8 cellular contexts compared by ENCODE assay signal in the genomic region with DNA sequence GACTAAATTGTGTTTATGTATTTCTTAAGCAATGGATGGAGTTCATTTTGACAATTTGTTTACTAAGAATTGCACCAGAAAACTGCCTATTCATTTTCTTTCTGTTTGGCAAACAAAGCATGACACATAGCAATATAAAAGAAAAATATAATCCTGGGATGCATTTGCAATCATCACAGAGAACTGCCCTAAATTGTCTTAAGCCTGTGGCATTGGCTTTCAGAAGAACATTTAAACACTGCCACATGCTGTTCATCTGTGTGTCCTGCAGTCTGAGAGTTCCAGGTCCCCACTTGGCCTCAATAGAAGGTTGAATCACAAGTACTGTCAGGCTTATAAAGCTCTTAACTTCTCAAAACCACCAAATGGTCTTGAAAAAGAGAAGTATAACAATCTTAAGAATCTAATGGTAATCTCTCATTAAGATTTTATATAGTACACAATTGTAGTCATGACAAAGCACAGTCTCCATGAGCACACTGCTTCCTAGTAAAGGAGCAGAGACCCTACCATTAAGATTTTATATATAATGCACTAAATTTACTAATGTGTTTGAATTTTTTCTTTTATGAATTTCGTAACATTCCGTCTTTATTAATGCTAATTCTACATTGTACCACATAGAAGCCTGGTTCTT. TPM values are rescaled to one million over a fixed set of nuclear protein-coding genes. Genes with fewer than 3 reads are reported as not detected.
DNase-seq lines count a peak whose midpoint lies in the region; ATAC-seq, FAIRE-seq and TF ChIP-seq lines count a peak whose summit lies in the region.

No MANE protein-coding gene starts in this region.

- no TSS peak for BruUV-seq in HepG2 (replicated peaks; lab: Mats Ljungman, UMichigan)

- no peak overlapping the region for H3K4me3 Mint-ChIP-seq in activated T-cell treated with anti-CD3 and anti-CD28 coated beads, Interleukin-2, amount 50 U/mL, for 24 hours
- H3K4me3 Mint-ChIP-seq in stimulated activated naive CD8-positive, alpha-beta T cell treated with anti-CD3 and anti-CD28 coated beads, Interleukin-15, amount 100 ng/mL, for 72 hours: no peak overlapping the region

- no peak overlapping the region for H3K27ac Mint-ChIP-seq in activated T-cell treated with anti-CD3 and anti-CD28 coated beads, Interleukin-2, amount 50 U/mL, for 24 hours
- no peak overlapping the region for H3K27ac Mint-ChIP-seq in stimulated activated naive CD8-positive, alpha-beta T cell treated with anti-CD3 and anti-CD28 coated beads, Interleukin-15, amount 100 ng/mL, for 72 hours

- H3K9me3 Mint-ChIP-seq in activated T-cell treated with anti-CD3 and anti-CD28 coated beads, Interleukin-2, amount 50 U/mL, for 24 hours: no peaks in the 10 kb centered on the region
- no peaks in the 10 kb centered on the region for H3K9me3 Mint-ChIP-seq in stimulated activated naive CD8-positive, alpha-beta T cell treated with anti-CD3 and anti-CD28 coated beads, Interleukin-15, amount 100 ng/mL, for 72 hours

- no peaks in the 10 kb centered on the region for H3K27me3 Mint-ChIP-seq in activated T-cell treated with anti-CD3 and anti-CD28 coated beads, Interleukin-2, amount 50 U/mL, for 24 hours
- H3K27me3 Mint-ChIP-seq in stimulated activated naive CD8-positive, alpha-beta T cell treated with anti-CD3 and anti-CD28 coated beads, Interleukin-15, amount 100 ng/mL, for 72 hours: no peaks in the 10 kb centered on the region

- peak; percentile 92 for ATAC-seq in HepG2
- ATAC-seq in stimulated activated naive CD8-positive, alpha-beta T cell treated with anti-CD3 and anti-CD28 coated beads, Interleukin-15, amount 100 ng/mL, for 72 hours: peak; percentile 80

- TF ChIP-seq CTCF in HFF-Myc (IDR thresholded peaks at IDR 0.05; ENCODE audit: low read depth, low read length, missing control alignments) (peak; percentile 74), HepG2 (CRISPR knock-in tag; IDR thresholded peaks at IDR 0.05) (peak; percentile 75)

- POLR2A ChIA-PET in HepG2 (lab: Yijun Ruan, JAX): no interaction called here

- peak; percentile 14 for DNase-seq in activated T-cell treated with anti-CD3 and anti-CD28 coated beads for 1 hour (ENCODE audit: low read depth)
- DNase-seq in activated T-cell treated with anti-CD3 and anti-CD28 coated beads, Interleukin-2, amount 50 U/mL, for 24 hours: no peak
- peak; percentile 61 for DNase-seq in HFF-Myc (ENCODE audit: extremely low read depth, low read depth)
- DNase-seq in NCI-H1092 (lab: John Stamatoyannopoulos, UW): peak; percentile 11
- DNase-seq in dedifferentiated amniotic fluid mesenchymal stem cell (ENCODE audit: extremely low spot score): peak; percentile 91
- DNase-seq in HepG2 (ENCODE audit: low spot score): peak; percentile 21
- peak in 1 of 2 donors; percentile 18 for DNase-seq in stimulated activated naive CD8-positive, alpha-beta T cell treated with anti-CD3 and anti-CD28 coated beads, Interleukin-15, amount 100 ng/mL, for 72 hours

- H3K9me3 ChIP-seq in HepG2 (ENCODE audit: low read length): no peaks in the 10 kb centered on the region

- CTCF ChIA-PET in HepG2 (lab: Yijun Ruan, JAX; ENCODE audit: low intra/inter-chr PET ratio, low total read pairs): no interaction called here

- peaks cover 14% of the 10 kb centered on the region for H3K4me1 Mint-ChIP-seq in activated T-cell treated with anti-CD3 and anti-CD28 coated beads, Interleukin-2, amount 50 U/mL, for 24 hours (ENCODE audit: low read depth)
- H3K4me1 Mint-ChIP-seq in stimulated activated naive CD8-positive, alpha-beta T cell treated with anti-CD3 and anti-CD28 coated beads, Interleukin-15, amount 100 ng/mL, for 72 hours: peaks cover 5% of the 10 kb centered on the region

- intact Hi-C loops in HepG2 (cut with micrococcal nuclease; ENCODE audit: unreplicated experiment): loop anchor here (1.0 to 10.0 kb wide), 2 partner anchors 438 to 703 kb away; no protein-coding TSS in a partner anchor

- H3K27ac ChIP-seq in HepG2 (ENCODE audit: extremely low read length, insufficient read depth, low read length): no peak overlapping the region

- H2AFZ ChIP-seq in HepG2 (ENCODE audit: low read length): no peak overlapping the region

- 0% methylated on average over 2 of the region's 2 CpGs for WGBS in HepG2 (ENCODE audit: low lambda C conversion rate)

- no peak overlapping the region for H3K9ac ChIP-seq in HepG2 (ENCODE audit: insufficient read depth, low read depth, low read length)

- no peaks in the 10 kb centered on the region for H3K36me3 Mint-ChIP-seq in activated T-cell treated with anti-CD3 and anti-CD28 coated beads, Interleukin-2, amount 50 U/mL, for 24 hours (ENCODE audit: low read depth)

- TF ChIP-seq EP300 in HepG2 (IDR thresholded peaks at IDR 0.05; ENCODE audit: low read depth in 2 of 2, low read length in 2 of 2) (no peak), HepG2 (CRISPR knock-in tag; IDR thresholded peaks at IDR 0.05; ENCODE audit: borderline replicate concordance) (no peak)

- FAIRE-seq in TTC549 (lab: Jason Lieb, UNC) (peak; percentile 43), HepG2 (lab: Jason Lieb, UNC) (peak; percentile 74)

- no peak overlapping the region for H3K4me2 ChIP-seq in HepG2 (ENCODE audit: low read depth, low read length)

- no peak overlapping the region for H3K4me3 ChIP-seq in HFF-Myc (replicated peaks; ENCODE audit: low read depth, low read length)
- H3K4me3 ChIP-seq in HepG2 (replicated peaks in 1 of 3; ENCODE audit: insufficient read depth in 1 of 3, low read depth in 2 of 3, low read length in 3 of 3): no peak overlapping the region

- no peaks in the 10 kb centered on the region for H3K27me3 ChIP-seq in HepG2 (ENCODE audit: control insufficient read depth in 1 of 2, insufficient read depth in 2 of 2, low read length in 2 of 2)

- H3K36me3 ChIP-seq in HepG2 (replicated peaks in 1 of 2; ENCODE audit: control insufficient read depth in 1 of 2, insufficient read depth in 2 of 2, low read length in 2 of 2): no peaks in the 10 kb centered on the region

- in situ Hi-C loops in HepG2 (cut with HindIII; ENCODE audit: extremely low pct_ligation_motif_present, low pct_unique_long_range_greater_than_20kb): loop anchor here (10.0 kb wide), 1 partner anchor 698 kb away; no protein-coding TSS in a partner anchor

- no peak for TF ChIP-seq POLR2A in HepG2 (IDR thresholded peaks at IDR 0.05; ENCODE audit: insufficient read depth in 1 of 2, low read depth in 2 of 2, low read length in 2 of 2)

- no peaks in the 10 kb centered on the region for H3K79me2 ChIP-seq in HepG2 (ENCODE audit: insufficient read depth, low read length)

- H4K20me1 ChIP-seq in HepG2 (ENCODE audit: insufficient read depth, low read length): no peaks in the 10 kb centered on the region

- TF ChIP-seq RAD21 in HepG2 (CRISPR knock-in tag; IDR thresholded peaks at IDR 0.05): no peak

- H3K4me1 ChIP-seq in HepG2 (ENCODE audit: insufficient read depth, low read length): no peaks in the 10 kb centered on the region

TF ChIP-seq in HepG2, 621 proteins besides CTCF, POLR2A, EP300 and RAD21 (continues in another document):
- peak; percentile 43; the same call in 1 of the 2 replicates for TF ChIP-seq SMC3 (IDR thresholded peaks at IDR 0.05; ENCODE audit: low read length)

RNA-seq across cellular contexts. Expression of a gene that starts 29.9 kb away (rescaled TPM):
- total RNA-seq in HepG2 (2016; rRNA removed; fragmentation: Illumina TruSeq; extraction: Trizol): not detected in 2 replicates
- total RNA-seq in HepG2 (2016; cell fraction: cytosol; rRNA removed; fragmentation: Illumina TruSeq; extraction: Trizol; ENCODE audit: low read depth): not detected in 2 replicates
- total RNA-seq in HepG2 (2016; cell fraction: insoluble cytoplasmic fraction; rRNA removed; fragmentation: Illumina TruSeq; extraction: Trizol): not detected in 2 replicates
- not detected in 2 replicates for total RNA-seq in HepG2 (2016; cell fraction: membrane; rRNA removed; fragmentation: Illumina TruSeq; extraction: Trizol)
- not detected in 2 replicates for total RNA-seq in HepG2 (2016; cell fraction: nucleus; rRNA removed; fragmentation: Illumina TruSeq; extraction: Trizol)
- not detected in 2 replicates for polyA plus RNA-seq in HepG2 (2011; rRNA removed)
- not detected in 2 replicates for polyA plus RNA-seq in HepG2 (2011; cell fraction: cytosol; rRNA removed)
- not detected in 2 replicates for polyA plus RNA-seq in HepG2 (2011; cell fraction: nucleus; rRNA removed)
- not detected in 2 replicates for polyA plus RNA-seq in HepG2 (2012)
- polyA plus RNA-seq in HepG2 (2016; cell fraction: cytosol; fragmentation: Illumina TruSeq; extraction: Trizol; ENCODE audit: low read depth): not detected in 2 replicates
- not detected in 2 replicates for polyA plus RNA-seq in HepG2 (2016; cell fraction: insoluble cytoplasmic fraction; fragmentation: Illumina TruSeq; extraction: Trizol; ENCODE audit: low read depth)
- not detected in 2 replicates for polyA plus RNA-seq in HepG2 (2016; cell fraction: membrane; fragmentation: Illumina TruSeq; extraction: Trizol; ENCODE audit: low read depth)
- polyA plus RNA-seq in HepG2 (2016; cell fraction: nucleus; fragmentation: Illumina TruSeq; extraction: Trizol; ENCODE audit: insufficient read depth, low read depth): not detected in 2 replicates
- not detected in 2 replicates for polyA minus RNA-seq in HepG2 (2011; rRNA and poly(A)+ RNA removed; ENCODE audit: low replicate concordance)
- not detected in 2 replicates for polyA minus RNA-seq in HepG2 (2011; cell fraction: cytosol; rRNA and poly(A)+ RNA removed)
- polyA minus RNA-seq in HepG2 (2011; cell fraction: nucleus; rRNA and poly(A)+ RNA removed): not detected in 2 replicates

RNA-seq across cellular contexts. Expression of a gene that starts 33.3 kb away (rescaled TPM):
- total RNA-seq in HepG2 (2016; rRNA removed; fragmentation: Illumina TruSeq; extraction: Trizol): not detected in 2 replicates
- total RNA-seq in HepG2 (2016; cell fraction: cytosol; rRNA removed; fragmentation: Illumina TruSeq; extraction: Trizol; ENCODE audit: low read depth): not detected in 2 replicates
- not detected in 2 replicates for total RNA-seq in HepG2 (2016; cell fraction: insoluble cytoplasmic fraction; rRNA removed; fragmentation: Illumina TruSeq; extraction: Trizol)
- total RNA-seq in HepG2 (2016; cell fraction: membrane; rRNA removed; fragmentation: Illumina TruSeq; extraction: Trizol): not detected in 2 replicates
- total RNA-seq in HepG2 (2016; cell fraction: nucleus; rRNA removed; fragmentation: Illumina TruSeq; extraction: Trizol): not detected in 2 replicates
- polyA plus RNA-seq in HepG2 (2011; rRNA removed): not detected in 2 replicates
- polyA plus RNA-seq in HepG2 (2011; cell fraction: cytosol; rRNA removed): not detected in 2 replicates
- polyA plus RNA-seq in HepG2 (2011; cell fraction: nucleus; rRNA removed): not detected in 2 replicates
- not detected in 2 replicates for polyA plus RNA-seq in HepG2 (2012)
- polyA plus RNA-seq in HepG2 (2016; cell fraction: cytosol; fragmentation: Illumina TruSeq; extraction: Trizol; ENCODE audit: low read depth): not detected in 2 replicates
- not detected in 2 replicates for polyA plus RNA-seq in HepG2 (2016; cell fraction: insoluble cytoplasmic fraction; fragmentation: Illumina TruSeq; extraction: Trizol; ENCODE audit: low read depth)
- polyA plus RNA-seq in HepG2 (2016; cell fraction: membrane; fragmentation: Illumina TruSeq; extraction: Trizol; ENCODE audit: low read depth): not detected in 2 replicates
- not detected in 2 replicates for polyA plus RNA-seq in HepG2 (2016; cell fraction: nucleus; fragmentation: Illumina TruSeq; extraction: Trizol; ENCODE audit: insufficient read depth, low read depth)
- not detected in 2 replicates for polyA minus RNA-seq in HepG2 (2011; rRNA and poly(A)+ RNA removed; ENCODE audit: low replicate concordance)
- not detected in 2 replicates for polyA minus RNA-seq in HepG2 (2011; cell fraction: cytosol; rRNA and poly(A)+ RNA removed)
- polyA minus RNA-seq in HepG2 (2011; cell fraction: nucleus; rRNA and poly(A)+ RNA removed): not detected in 2 replicates
